ENCODE assay signal across 8 cellular contexts in genomic region chr5:95285406-95285761, GRCh38. TPM values are rescaled to one million over a fixed set of nuclear protein-coding genes. Genes with fewer than 3 reads are reported as not detected.
DNase-seq lines count a peak whose midpoint lies in the region; ATAC-seq, FAIRE-seq and TF ChIP-seq lines count a peak whose summit lies in the region.

No MANE protein-coding gene starts in this region.

- no peaks in the 10 kb centered on the region for H3K36me3 Mint-ChIP-seq in endodermal cell (ENCODE audit: low read depth)

- H3K4me3 ChIP-seq in GM08714 (ENCODE audit: low read length), result peak overlapping the region; percentile 57; the same call in 1 of the 2 replicates
- peak overlapping the region; percentile 68 for H3K4me3 ChIP-seq in endodermal cell (ENCODE audit: low read length)
- H3K4me3 ChIP-seq in pancreas, result peak overlapping the region; percentile 41 to 83 (median 52)

- H3K27me3 ChIP-seq in endodermal cell (ENCODE audit: control insufficient read depth, insufficient read depth, low read length, poor library complexity, severe bottlenecking) (peaks cover 87% of the 10 kb centered on the region), pancreas (peaks cover 0 to 23% (median 12%) of the 10 kb centered on the region in 4 donors)

- no peak for FAIRE-seq in pancreas (lab: Jason Lieb, UNC)

- no peaks in the 10 kb centered on the region for H3K4me1 ChIP-seq in endodermal cell (ENCODE audit: control insufficient read depth, insufficient read depth, low read length)
- peaks cover 0 to 4% (median 0%) of the 10 kb centered on the region in 3 donors for H3K4me1 ChIP-seq in pancreas

- H3K27ac Mint-ChIP-seq in endodermal cell, result no peak overlapping the region

- H3K27ac ChIP-seq in endodermal cell (ENCODE audit: low read depth, low read length), result no peak overlapping the region
- H3K27ac ChIP-seq in pancreas, result no peak overlapping the region

- H3K36me3 ChIP-seq in endodermal cell (ENCODE audit: control insufficient read depth, insufficient read depth, low read length) (no peaks in the 10 kb centered on the region), pancreas (no peaks in the 10 kb centered on the region)

- H3K9ac ChIP-seq in endodermal cell (ENCODE audit: extremely low read depth, low read length, poor library complexity, severe bottlenecking), result no peak overlapping the region

- H3K9me3 Mint-ChIP-seq in endodermal cell, result no peaks in the 10 kb centered on the region

- H3K9me3 ChIP-seq in endodermal cell (ENCODE audit: control insufficient read depth, low read length) (no peaks in the 10 kb centered on the region), pancreas (no peaks in the 10 kb centered on the region)

- peaks cover 15% of the 10 kb centered on the region for H3K4me1 Mint-ChIP-seq in endodermal cell

- no peak for TF ChIP-seq CTCF in endodermal cell (conservative IDR thresholded peaks at IDR 0.05)
- TF ChIP-seq CTCF in pancreas (IDR thresholded peaks at IDR 0.05), result no peak

- H3K27me3 Mint-ChIP-seq in endodermal cell (ENCODE audit: insufficient read depth), result peaks cover 49% of the 10 kb centered on the region

- 3 to 6% methylated on average over 14 of the region's 14 CpGs for WGBS in endodermal cell (ENCODE audit: insufficient coverage in 1 of 2, insufficient read length in 1 of 2), 2 experiments
- 4 to 5% methylated on average over 14 of the region's 14 CpGs for WGBS in pancreas, 2 donors

- peak; percentile 28 for DNase-seq in NCI-H2227 treated with DMSO at 0.1 percent for 48 hours (lab: John Stamatoyannopoulos, UW)
- no peak for DNase-seq in endodermal cell
- DNase-seq in pancreas, result no peak
- no peak for DNase-seq in stimulated activated CD4-positive, alpha-beta T cell treated with anti-CD3 and anti-CD28 coated beads, Interleukin-4, amount 100 ng/mL, for 4 hours
- DNase-seq in HCEC 1CT, result no peak
- DNase-seq in DMS 273 (lab: John Stamatoyannopoulos, UW; ENCODE audit: unreplicated experiment), result no peak

- intact Hi-C loops in pancreas (cut with DNase I), result no loop called here

- H3K4me3 Mint-ChIP-seq in endodermal cell, result peak overlapping the region; percentile 58

- ATAC-seq in pancreas (no peak), GM21737 (IDR thresholded peaks at IDR 0.05; ENCODE audit: unreplicated experiment) (no peak)

RNA-seq across cellular contexts. Expression of gene MCTP1, which starts 0.5 kb away (rescaled TPM):
- 1 to 10 TPM in 1 of 2 donors, under 1 TPM in 1; 0.71 to 3.7 TPM for total RNA-seq in endodermal cell
- 1.2 TPM for polyA plus RNA-seq in endodermal cell (2013, experiment 1 of 2)
- 1.3 TPM for polyA plus RNA-seq in endodermal cell (2013, experiment 2 of 2)
- total RNA-seq in pancreas, result 1 to 10 TPM; 1.6 to 8.1 (median 2.6) TPM
- 1 to 10 TPM in 1 of 2 donors, under 1 TPM in 1; 0.80 to 1.5 TPM for polyA plus RNA-seq in pancreas
